In genomic region chr17:19876524-19877161, GRCh38 we compare ENCODE assay signal across 10 cellular contexts. TPM values are rescaled to one million over a fixed set of nuclear protein-coding genes. Genes with fewer than 3 reads are reported as not detected.
DNase-seq lines count a peak whose midpoint lies in the region; ATAC-seq and TF ChIP-seq lines count a peak whose summit lies in the region.
"Had no signal": no experiment of that assay in that cellular context is flagged by ENCODE, and none has a peak within 500 bp of the region (broad histone marks: within the 10 kb centered on the region; RNA-seq: fewer than 3 reads in every experiment).

No MANE protein-coding gene starts in this region.

- no peaks in the 10 kb centered on the region for H3K4me1 ChIP-seq in esophagus squamous epithelium

- intact Hi-C loops in left ventricle myocardium superior (cut with micrococcal nuclease) (no loop called here), esophagus squamous epithelium (cut with DNase I) (no loop called here)

- H3K4me3 Mint-ChIP-seq in activated CD8-positive, alpha-beta T cell treated with anti-CD3 and anti-CD28 coated beads, Interleukin-2, amount 10 ng/mL, durations not matched to agents 7 days and 5 days = peak overlapping the region; percentile 59
- H3K4me3 Mint-ChIP-seq in stimulated activated memory B cell treated with anti-CD40 and anti-IgM and Interleukin-4, amounts not matched to agents 10 μg/mL and 1 μg/mL and 100 μg/mL, for 72 hours = no peak overlapping the region

- peaks cover 37% of the 10 kb centered on the region for H3K4me1 Mint-ChIP-seq in activated CD8-positive, alpha-beta T cell treated with anti-CD3 and anti-CD28 coated beads, Interleukin-2, amount 10 ng/mL, durations not matched to agents 7 days and 5 days (ENCODE audit: low read depth)
- H3K4me1 Mint-ChIP-seq in stimulated activated memory B cell treated with anti-CD40 and anti-IgM and Interleukin-4, amounts not matched to agents 10 μg/mL and 1 μg/mL and 100 μg/mL, for 72 hours = peaks cover 12% of the 10 kb centered on the region

- H3K9me3 Mint-ChIP-seq in activated CD8-positive, alpha-beta T cell treated with anti-CD3 and anti-CD28 coated beads, Interleukin-2, amount 10 ng/mL, durations not matched to agents 7 days and 5 days (ENCODE audit: insufficient read depth) = no peaks in the 10 kb centered on the region
- H3K9me3 Mint-ChIP-seq in stimulated activated memory B cell treated with anti-CD40 and anti-IgM and Interleukin-4, amounts not matched to agents 10 μg/mL and 1 μg/mL and 100 μg/mL, for 72 hours = no peaks in the 10 kb centered on the region

- WGBS in esophagus squamous epithelium, 2 donors = 53 to 66% methylated on average over 5 to 11 of the region's 13 CpGs

- no peaks in the 10 kb centered on the region for H3K36me3 ChIP-seq in esophagus squamous epithelium

- no peak for TF ChIP-seq POLR2A in esophagus squamous epithelium (IDR thresholded peaks at IDR 0.05)

- no peak for TF ChIP-seq CTCF in esophagus squamous epithelium (IDR thresholded peaks at IDR 0.05)

- no peaks in the 10 kb centered on the region for H3K9me3 ChIP-seq in esophagus squamous epithelium

- CTCF ChIA-PET in activated CD8-positive, alpha-beta T cell treated with anti-CD3 and anti-CD28 coated beads, Interleukin-2, amount 10 ng/mL, durations not matched to agents 7 days and 5 days (lab: Charles Lee) = interaction anchor here (1.3 kb wide), 1 partner anchor 9 kb away, joined by 7 read pairs; the partner anchor contains the start of gene ULK2

- H3K36me3 Mint-ChIP-seq in activated CD8-positive, alpha-beta T cell treated with anti-CD3 and anti-CD28 coated beads, Interleukin-2, amount 10 ng/mL, durations not matched to agents 7 days and 5 days (ENCODE audit: low read depth) = no peaks in the 10 kb centered on the region
- no peaks in the 10 kb centered on the region for H3K36me3 Mint-ChIP-seq in stimulated activated memory B cell treated with anti-CD40 and anti-IgM and Interleukin-4, amounts not matched to agents 10 μg/mL and 1 μg/mL and 100 μg/mL, for 72 hours

- H3K4me3 ChIP-seq in esophagus squamous epithelium = no peak overlapping the region
- H3K4me3 ChIP-seq: GM12878 had no signal

- POLR2A ChIA-PET in activated CD8-positive, alpha-beta T cell treated with anti-CD3 and anti-CD28 coated beads, Interleukin-2, amount 10 ng/mL, durations not matched to agents 7 days and 5 days (lab: Charles Lee) = interaction anchor here (0.8 kb wide), 1 partner anchor 9 kb away, joined by 3 read pairs; the partner anchor contains the start of gene ULK2

- ATAC-seq in activated CD8-positive, alpha-beta T cell treated with anti-CD3 and anti-CD28 coated beads, Interleukin-2, amount 10 ng/mL, durations not matched to agents 7 days and 5 days = peak; percentile 88
- peak; percentile 90 for ATAC-seq in left ventricle myocardium superior
- ATAC-seq in stimulated activated memory B cell treated with anti-CD40 and anti-IgM and Interleukin-4, amounts not matched to agents 10 μg/mL and 1 μg/mL and 100 μg/mL, for 72 hours = peak; percentile 50
- ATAC-seq in HG02981 (IDR thresholded peaks at IDR 0.05; ENCODE audit: unreplicated experiment) = no peak
- ATAC-seq: GM12878 had no signal

- peak overlapping the region; percentile 87 for H3K27ac Mint-ChIP-seq in activated CD8-positive, alpha-beta T cell treated with anti-CD3 and anti-CD28 coated beads, Interleukin-2, amount 10 ng/mL, durations not matched to agents 7 days and 5 days
- H3K27ac Mint-ChIP-seq in stimulated activated memory B cell treated with anti-CD40 and anti-IgM and Interleukin-4, amounts not matched to agents 10 μg/mL and 1 μg/mL and 100 μg/mL, for 72 hours = no peak overlapping the region

- H3K27me3 ChIP-seq in esophagus squamous epithelium = peaks cover 0 to 11% (median 0%) of the 10 kb centered on the region in 4 donors

- DNase-seq in NOMO-1 treated with dmso at 0.1 percent for 144 hours (lab: John Stamatoyannopoulos, UW; ENCODE audit: unreplicated experiment) (peak; percentile 87), left ventricle myocardium superior (peak; percentile 73), NCI-H345 (lab: John Stamatoyannopoulos, UW) (no peak), NCI-H2029 treated with DMSO at 0.1 percent for 48 hours (lab: John Stamatoyannopoulos, UW) (no peak), esophagus squamous epithelium (lab: John Stamatoyannopoulos, UW) (no peak)
- DNase-seq in activated CD8-positive, alpha-beta T cell treated with anti-CD3 and anti-CD28 coated beads, Interleukin-2, amount 10 ng/mL, durations not matched to agents 7 days and 5 days = peak; percentile 79
- DNase-seq: NCI-H1417 had no signal

- H3K27ac ChIP-seq in esophagus squamous epithelium = no peak overlapping the region

- H3K27me3 Mint-ChIP-seq in activated CD8-positive, alpha-beta T cell treated with anti-CD3 and anti-CD28 coated beads, Interleukin-2, amount 10 ng/mL, durations not matched to agents 7 days and 5 days (ENCODE audit: low read depth) = no peaks in the 10 kb centered on the region
- peaks cover 13% of the 10 kb centered on the region for H3K27me3 Mint-ChIP-seq in stimulated activated memory B cell treated with anti-CD40 and anti-IgM and Interleukin-4, amounts not matched to agents 10 μg/mL and 1 μg/mL and 100 μg/mL, for 72 hours

RNA-seq across cellular contexts. Expression of gene ULK2, which starts 8.9 kb away (rescaled TPM):
- 1 to 10 TPM; 8.7 to 9.5 TPM for total RNA-seq in activated CD8-positive, alpha-beta T cell treated with anti-CD3 and anti-CD28 coated beads, Interleukin-2, amount 10 ng/mL, durations not matched to agents 7 days and 5 days
- total RNA-seq in left ventricle myocardium superior = 17.7 TPM
- 10 to 100 TPM in 1 of 4 donors, 1 to 10 TPM in 3; 6.0 to 17.4 (median 8.2) TPM for total RNA-seq in esophagus squamous epithelium

Comparison
In these comparisons a context has a peak if more than half of its experiments do, and no peak if none do; other contexts are left out.
1. DNase-seq: peak in NOMO-1 treated with dmso at 0.1 percent for 144 hours (single experiment), activated CD8-positive, alpha-beta T cell treated with anti-CD3 and anti-CD28 coated beads, Interleukin-2, amount 10 ng/mL, durations not matched to agents 7 days and 5 days (single experiment) and left ventricle myocardium superior (single experiment); none in NCI-H345 (single experiment), NCI-H2029 treated with DMSO at 0.1 percent for 48 hours (single experiment) and esophagus squamous epithelium (single experiment).